Comparison of ENCODE assay signal across 11 cellular contexts in the genomic region with DNA sequence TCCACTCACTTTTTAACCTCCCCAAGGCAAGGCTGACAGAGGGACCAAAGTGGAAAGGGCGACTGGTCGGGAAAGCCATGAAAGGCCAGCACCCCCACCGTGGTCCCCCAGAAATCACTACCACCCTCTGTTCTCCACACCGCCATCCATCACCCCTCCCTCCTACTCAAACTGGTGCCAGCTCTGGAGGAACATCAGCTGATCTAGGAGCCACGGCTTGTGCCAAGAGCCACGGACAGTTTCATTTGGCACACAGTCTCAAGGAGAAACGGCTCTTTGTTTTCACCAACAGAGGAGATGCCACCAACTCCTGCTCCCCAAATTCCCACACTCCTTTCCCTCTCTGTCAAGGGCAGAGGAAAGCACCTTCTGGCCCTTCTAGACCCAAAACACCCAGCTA. TPM values are rescaled to one million over a fixed set of nuclear protein-coding genes. Genes with fewer than 3 reads are reported as not detected.
A peak's percentile ranks its signal among the peaks of the same experiment; 100 is the strongest.
DNase-seq lines count a peak whose midpoint lies in the region; ATAC-seq and TF ChIP-seq lines count a peak whose summit lies in the region.
"Had no signal": no experiment of that assay in that cellular context is flagged by ENCODE, and none has a peak within 500 bp of the region (broad histone marks: within the 10 kb centered on the region; RNA-seq: fewer than 3 reads in every experiment).

No MANE protein-coding gene starts in this region.

- no peaks in the 10 kb centered on the region for H3K9me3 ChIP-seq in trophoblast cell (ENCODE audit: insufficient read depth, low read depth, low read length)
- H3K9me3 ChIP-seq: mucosa of descending colon had no signal

- no peak overlapping the region for H2BK120ac ChIP-seq in trophoblast cell (ENCODE audit: insufficient read depth, low read length, poor library complexity)

- peak overlapping the region; percentile 33 for H4K91ac ChIP-seq in trophoblast cell (ENCODE audit: low read depth, low read length)

- no peak overlapping the region for H2BK5ac ChIP-seq in trophoblast cell (ENCODE audit: low read depth, low read length, poor library complexity)

- no CpG with 5 or more reads among the region's 7 CpGs for WGBS in trophoblast cell (ENCODE audit: extremely low coverage, insufficient coverage, insufficient read length)

- ATAC-seq in activated T-helper 17 cell treated with anti-CD3 and anti-CD28 coated beads, Interleukin-2, amount 50 U/mL, for 72 hours (replicated peaks), result no peak
- no peak for ATAC-seq in HG02840 (IDR thresholded peaks at IDR 0.05; ENCODE audit: low FRiP score, unreplicated experiment)

- peak overlapping the region; percentile 91 for H3K27ac Mint-ChIP-seq in activated T-helper 17 cell treated with anti-CD3 and anti-CD28 coated beads, Interleukin-2, amount 50 U/mL, for 72 hours

- H3K36me3 Mint-ChIP-seq in activated T-helper 17 cell treated with anti-CD3 and anti-CD28 coated beads, Interleukin-2, amount 50 U/mL, for 72 hours (ENCODE audit: low read depth), result peaks cover 76% of the 10 kb centered on the region

- no peak overlapping the region for H2AK5ac ChIP-seq in trophoblast cell (ENCODE audit: low read length)

- peak overlapping the region; percentile 11 for H3K14ac ChIP-seq in trophoblast cell (ENCODE audit: low read length)

- peak in 9 of 14 donors; percentile 47 to 89 (median 75) for DNase-seq in C1 segment of cervical spinal cord (lab: John Stamatoyannopoulos, UW)
- DNase-seq in globus pallidus (ENCODE audit: low spot score), result peak; percentile 79
- DNase-seq in trophoblast cell, result no peak
- no peak for DNase-seq in GM03348 (ENCODE audit: low spot score)
- DNase-seq in NAMALWA (ENCODE audit: low spot score), result no peak
- DNase-seq in GM13976 (ENCODE audit: low spot score), result no peak
- DNase-seq: cortex of kidney, NCI-H446 had no signal

- no peak overlapping the region for H4K8ac ChIP-seq in trophoblast cell (ENCODE audit: low read depth, low read length)

- H3K27me3 ChIP-seq in trophoblast cell (ENCODE audit: insufficient read depth, low read length), result no peaks in the 10 kb centered on the region

- H3K9me3 Mint-ChIP-seq in activated T-helper 17 cell treated with anti-CD3 and anti-CD28 coated beads, Interleukin-2, amount 50 U/mL, for 72 hours, result no peaks in the 10 kb centered on the region

- H3K79me2 ChIP-seq in trophoblast cell (ENCODE audit: control insufficient read depth, insufficient read depth, low read length, poor library complexity), result no peaks in the 10 kb centered on the region

- in situ Hi-C loops in GM13976 (cut with MboI; ENCODE audit: low sequenced_read_pairs, unreplicated experiment), result no loop called here

- no peak overlapping the region for H3K4me3 ChIP-seq in trophoblast cell (ENCODE audit: low read depth, low read length)
- H3K4me3 ChIP-seq: mucosa of descending colon had no signal

- no peak overlapping the region for H3K9ac ChIP-seq in trophoblast cell (ENCODE audit: low read length)

- H4K12ac ChIP-seq in trophoblast cell (ENCODE audit: low read depth, low read length), result no peak overlapping the region

- peaks cover 0 to 7% of the 10 kb centered on the region in 2 experiments for H3K4me1 ChIP-seq in trophoblast cell (ENCODE audit: control insufficient read depth in 1 of 2, insufficient read depth in 2 of 2, low read length in 2 of 2)

- no peak overlapping the region for H2AFZ ChIP-seq in trophoblast cell (ENCODE audit: insufficient read depth, low read length, poor library complexity)

- H3K4me1 Mint-ChIP-seq in activated T-helper 17 cell treated with anti-CD3 and anti-CD28 coated beads, Interleukin-2, amount 50 U/mL, for 72 hours, result peaks cover 16% of the 10 kb centered on the region

- peak overlapping the region; percentile 42 for H2BK12ac ChIP-seq in trophoblast cell (ENCODE audit: low read length)

- peak overlapping the region; percentile 71 for H3K4me3 Mint-ChIP-seq in activated T-helper 17 cell treated with anti-CD3 and anti-CD28 coated beads, Interleukin-2, amount 50 U/mL, for 72 hours

- no peak overlapping the region for H3K23ac ChIP-seq in trophoblast cell (ENCODE audit: low read length)

- H3K27ac ChIP-seq in trophoblast cell (ENCODE audit: low read depth, low read length), result no peak overlapping the region

- H3K79me1 ChIP-seq in trophoblast cell (ENCODE audit: low read length), result no peaks in the 10 kb centered on the region

- no peak overlapping the region for H3K4me2 ChIP-seq in trophoblast cell (ENCODE audit: low read length)

- peaks cover 33 to 52% of the 10 kb centered on the region in 2 experiments for H3K36me3 ChIP-seq in trophoblast cell (ENCODE audit: control insufficient read depth in 1 of 2, insufficient read depth in 2 of 2, low read length in 2 of 2)

- TF ChIP-seq CTCF in GM13976 (IDR thresholded peaks at IDR 0.05; ENCODE audit: borderline replicate concordance, control extremely low read depth, extremely low read depth, insufficient read depth, missing control alignments), result no peak

- no peaks in the 10 kb centered on the region for H3K27me3 Mint-ChIP-seq in activated T-helper 17 cell treated with anti-CD3 and anti-CD28 coated beads, Interleukin-2, amount 50 U/mL, for 72 hours

- H3K4ac ChIP-seq in trophoblast cell (ENCODE audit: low read depth, low read length), result no peak overlapping the region

- H3K18ac ChIP-seq in trophoblast cell (ENCODE audit: low read length), result peak overlapping the region; percentile 26

RNA-seq across cellular contexts. Expression of a gene that starts 26.0 kb away (rescaled TPM):
- total RNA-seq in activated T-helper 17 cell treated with anti-CD3 and anti-CD28 coated beads, Interleukin-2, amount 50 U/mL, for 72 hours, result 10 to 100 TPM in 1 of 2 donors, 1 to 10 TPM in 1; 9.6 to 16.2 TPM
- 32.2 and 33.6 TPM in 2 replicates for polyA plus RNA-seq in trophoblast cell (2013)

Comparison
In these comparisons a context has a peak if more than half of its experiments do, and no peak if none do; other contexts are left out.
1. DNase-seq: peak in C1 segment of cervical spinal cord (9 of 14) and globus pallidus (single experiment); none in trophoblast cell (0 of 2), GM03348 (single experiment), NAMALWA (single experiment) and GM13976 (single experiment).